1 cellular context compared by ENCODE assay signal in the genomic region with DNA sequence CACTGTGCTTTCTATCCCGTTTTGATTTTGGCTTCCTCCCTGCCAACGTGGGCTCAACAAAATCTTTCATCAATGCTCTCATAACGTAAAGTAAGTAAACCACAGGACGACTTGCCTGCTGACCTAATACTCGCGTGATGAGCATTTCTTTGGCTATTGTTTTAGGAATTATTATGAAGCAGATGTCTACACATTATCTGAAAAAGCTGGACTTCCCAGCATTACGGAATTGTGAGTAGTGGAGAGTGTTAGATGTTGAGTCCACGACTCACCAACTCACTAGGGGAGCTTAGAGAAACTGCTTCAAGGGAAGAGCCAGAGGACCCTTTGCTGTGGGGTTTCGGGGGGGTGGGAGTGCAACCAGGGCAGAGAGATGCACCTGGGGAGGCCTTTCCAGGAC.
A peak's percentile ranks its signal among the peaks of the same experiment; 100 is the strongest.
TF ChIP-seq lines count a peak whose summit lies in the region.

No MANE protein-coding gene starts in this region.

TF ChIP-seq in IMR-90, 13 proteins besides CTCF, POLR2A, EP300 and RAD21:
- TF ChIP-seq FOS (IDR thresholded peaks at IDR 0.05; ENCODE audit: low read depth, low read length) (no peak), CEBPB (IDR thresholded peaks at IDR 0.05; ENCODE audit: low read depth, low read length) (0 out of 2 replicates have a peak, but pooled peaks have one; percentile 3)
